10 cellular contexts compared by ENCODE assay signal in genomic region chr6:35691027-35691824, GRCh38. TPM values are rescaled to one million over a fixed set of nuclear protein-coding genes. Genes with fewer than 3 reads are reported as not detected.
DNase-seq lines count a peak whose midpoint lies in the region; ATAC-seq and TF ChIP-seq lines count a peak whose summit lies in the region.
"Had no signal": no experiment of that assay in that cellular context is flagged by ENCODE, and none has a peak within 500 bp of the region (broad histone marks: within the 10 kb centered on the region; RNA-seq: fewer than 3 reads in every experiment).

No MANE protein-coding gene starts in this region.

- no peaks in the 10 kb centered on the region for H3K9me3 ChIP-seq in CD4-positive, alpha-beta T cell (ENCODE audit: control insufficient read depth, low read length)
- H3K9me3 ChIP-seq in right atrium auricular region, result no peaks in the 10 kb centered on the region

- peaks cover 20% of the 10 kb centered on the region for H3K36me3 Mint-ChIP-seq in CD4-positive, alpha-beta T cell (ENCODE audit: low read depth)
- H3K36me3 Mint-ChIP-seq in activated T-cell treated with anti-CD3 and anti-CD28 coated beads, Interleukin-2, amount 50 U/mL, for 72 hours (ENCODE audit: insufficient read depth in 2 of 2), result peaks cover 2 to 10% of the 10 kb centered on the region in 2 donors

- H3K36me3 ChIP-seq in right atrium auricular region, result no peaks in the 10 kb centered on the region

- TF ChIP-seq CTCF in CD4-positive, alpha-beta T cell (IDR thresholded peaks at IDR 0.05), result no peak
- no peak for TF ChIP-seq CTCF in right atrium auricular region (IDR thresholded peaks at IDR 0.05)

- H3K4me3 Mint-ChIP-seq in CD4-positive, alpha-beta T cell, result no peak overlapping the region
- H3K4me3 Mint-ChIP-seq in activated T-cell treated with anti-CD3 and anti-CD28 coated beads, Interleukin-2, amount 50 U/mL, for 72 hours, result no peak overlapping the region
- H3K4me3 Mint-ChIP-seq: activated B cell treated with CpG ODN at 0.5 μM for 24 hours had no signal

- intact Hi-C loops in CD4-positive, alpha-beta T cell (cut with DNase I, micrococcal nuclease), result no loop called here
- intact Hi-C loops in posterior vena cava (cut with DNase I), result no loop called here

- no peaks in the 10 kb centered on the region for H3K27me3 Mint-ChIP-seq in CD4-positive, alpha-beta T cell
- no peaks in the 10 kb centered on the region for H3K27me3 Mint-ChIP-seq in activated T-cell treated with anti-CD3 and anti-CD28 coated beads, Interleukin-2, amount 50 U/mL, for 72 hours (ENCODE audit: low read depth)
- H3K27me3 Mint-ChIP-seq: activated B cell treated with CpG ODN at 0.5 μM for 24 hours had no signal

- H3K27me3 ChIP-seq in CD4-positive, alpha-beta T cell (ENCODE audit: control insufficient read depth, insufficient read depth, low read length), result no peaks in the 10 kb centered on the region
- H3K27me3 ChIP-seq in right atrium auricular region, result no peaks in the 10 kb centered on the region

- H3K27ac Mint-ChIP-seq in CD4-positive, alpha-beta T cell, result peak overlapping the region; percentile 12
- H3K27ac Mint-ChIP-seq in activated T-cell treated with anti-CD3 and anti-CD28 coated beads, Interleukin-2, amount 50 U/mL, for 72 hours, result no peak overlapping the region

- CTCF ChIA-PET in CD4-positive, alpha-beta T cell (lab: Charles Lee), result interaction anchor here (1.0 kb wide), 1 partner anchor 46 kb away, joined by 3 read pairs; the partner anchor contains the start of gene ARMC12

- ATAC-seq in CD4-positive, alpha-beta T cell (ENCODE audit: poor library complexity), result no peak
- ATAC-seq in GM19397 (IDR thresholded peaks at IDR 0.05; ENCODE audit: unreplicated experiment), result no peak
- no peak for ATAC-seq in activated T-cell treated with anti-CD3 and anti-CD28 coated beads, Interleukin-2, amount 50 U/mL, for 72 hours (replicated peaks in 1 of 2)

- H3K27ac ChIP-seq in CD4-positive, alpha-beta T cell (ENCODE audit: low read depth, low read length), result no peak overlapping the region
- H3K27ac ChIP-seq in right atrium auricular region, result peak overlapping the region; percentile 84 to 92

- H3K4me1 Mint-ChIP-seq in CD4-positive, alpha-beta T cell (ENCODE audit: low read depth), result peaks cover 10% of the 10 kb centered on the region
- peaks cover 27% of the 10 kb centered on the region for H3K4me1 Mint-ChIP-seq in activated T-cell treated with anti-CD3 and anti-CD28 coated beads, Interleukin-2, amount 50 U/mL, for 72 hours (ENCODE audit: low read depth)

- DNase-seq in CD4-positive, alpha-beta T cell, result no peak
- DNase-seq in anterior cingulate cortex (lab: John Stamatoyannopoulos, UW) (peak in 43 of 58 donors; percentile 6 to 84 (median 35)), right atrium auricular region (ENCODE audit: low spot score) (peak; percentile 95), posterior vena cava (ENCODE audit: low spot score) (peak; percentile 96), DMS53 treated with DMSO at 0.1 percent for 48 hours (lab: John Stamatoyannopoulos, UW; ENCODE audit: unreplicated experiment) (no peak), dermis blood vessel endothelial cell (no peak)
- DNase-seq in activated T-cell treated with anti-CD3 and anti-CD28 coated beads, Interleukin-2, amount 50 U/mL, for 72 hours, result no peak
- DNase-seq: activated B cell treated with CpG ODN at 0.5 μM for 24 hours, MM.1S had no signal

- POLR2A ChIA-PET in CD4-positive, alpha-beta T cell (lab: Charles Lee), result no interaction called here

- H3K4me3 ChIP-seq in right atrium auricular region, result no peak overlapping the region

- H3K4me1 ChIP-seq in right atrium auricular region, result peaks cover 0 to 32% of the 10 kb centered on the region in 2 donors

- no peaks in the 10 kb centered on the region for H3K9me3 Mint-ChIP-seq in CD4-positive, alpha-beta T cell
- peaks cover 0 to 2% of the 10 kb centered on the region in 2 donors for H3K9me3 Mint-ChIP-seq in activated T-cell treated with anti-CD3 and anti-CD28 coated beads, Interleukin-2, amount 50 U/mL, for 72 hours
- H3K9me3 Mint-ChIP-seq: activated B cell treated with CpG ODN at 0.5 μM for 24 hours had no signal

RNA-seq across cellular contexts. Expression of gene FKBP5, which starts 2.5 kb away (rescaled TPM):
- total RNA-seq in CD4-positive, alpha-beta T cell, result 10 to 100 TPM; 72.6 to 75.9 TPM
- 100 to 1,000 TPM; 135 TPM for total RNA-seq in right atrium auricular region
- total RNA-seq in posterior vena cava, result 100 to 1,000 TPM in 1 of 2 donors, 10 to 100 TPM in 1; 83.1 to 193 TPM
- total RNA-seq in dermis blood vessel endothelial cell, result 40.0 and 73.4 TPM in 2 replicates
- 100 to 1,000 TPM; 106 to 120 TPM for total RNA-seq in activated T-cell treated with anti-CD3 and anti-CD28 coated beads, Interleukin-2, amount 50 U/mL, for 72 hours

RNA-seq across cellular contexts. Expression of gene ARMC12, which starts 45.6 kb away (rescaled TPM):
- total RNA-seq in CD4-positive, alpha-beta T cell, result 1 to 10 TPM; 1.9 to 2.8 TPM
- total RNA-seq in right atrium auricular region, result under 1 TPM in 1 of 2 donors, not detected in 1; 0.39 TPM
- 1 to 10 TPM in 1 of 2 donors, under 1 TPM in 1; 0.57 to 1.1 TPM for total RNA-seq in posterior vena cava
- 0.34 and 0.37 TPM in 2 replicates for total RNA-seq in dermis blood vessel endothelial cell
- total RNA-seq in activated T-cell treated with anti-CD3 and anti-CD28 coated beads, Interleukin-2, amount 50 U/mL, for 72 hours, result 1 to 10 TPM; 4.5 to 5.2 TPM

Comparison
In these comparisons a context has a peak if more than half of its experiments do, and no peak if none do; other contexts are left out.
1. DNase-seq: peak in anterior cingulate cortex (43 of 58), right atrium auricular region (single experiment) and posterior vena cava (single experiment); none in CD4-positive, alpha-beta T cell (0 of 10), DMS53 treated with DMSO at 0.1 percent for 48 hours (single experiment), dermis blood vessel endothelial cell (single experiment) and activated T-cell treated with anti-CD3 and anti-CD28 coated beads, Interleukin-2, amount 50 U/mL, for 72 hours (0 of 2).